In the genomic region with DNA sequence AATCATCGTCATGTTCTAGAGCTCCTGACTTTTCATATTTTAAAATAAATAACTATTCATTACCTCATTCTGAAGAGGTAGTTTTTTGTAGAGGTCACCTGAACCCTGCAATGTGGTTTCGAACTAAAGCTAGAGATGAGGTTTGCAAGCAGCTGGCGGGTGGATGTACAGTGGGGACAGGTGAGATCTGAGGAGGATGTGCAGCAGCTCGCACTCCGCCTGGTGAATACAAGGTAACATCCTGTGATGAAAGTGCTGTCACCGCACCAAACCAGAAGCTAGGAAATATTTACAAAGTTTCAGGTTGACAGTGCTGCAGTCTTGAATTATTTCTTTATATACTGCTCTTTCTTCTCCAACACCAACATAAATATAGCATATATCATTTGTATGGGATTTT, we compare ENCODE assay signal across 15 cellular contexts. TPM values are rescaled to one million over a fixed set of nuclear protein-coding genes. Genes with fewer than 3 reads are reported as not detected.
DNase-seq lines count a peak whose midpoint lies in the region; ATAC-seq and TF ChIP-seq lines count a peak whose summit lies in the region.
"Had no signal": no experiment of that assay in that cellular context is flagged by ENCODE, and none has a peak within 500 bp of the region (broad histone marks: within the 10 kb centered on the region; RNA-seq: fewer than 3 reads in every experiment).

No MANE protein-coding gene starts in this region.

- H3K4me1 ChIP-seq in Karpas-422 (ENCODE audit: low read length), result peaks cover 4% of the 10 kb centered on the region; the same call in 1 of the 2 replicates
- H3K4me1 ChIP-seq in mammary epithelial cell (ENCODE audit: insufficient read depth, low read length), result peaks cover 4% of the 10 kb centered on the region
- H3K4me1 ChIP-seq: parathyroid adenoma had no signal

- H3K27ac Mint-ChIP-seq in activated CD4-positive, alpha-beta T cell treated with anti-CD3 and anti-CD28 coated beads for 36 hours, result peak overlapping the region; percentile 74
- H3K27ac Mint-ChIP-seq in activated naive CD8-positive, alpha-beta T cell treated with anti-CD3 and anti-CD28 coated beads, Interleukin-2, amount 10 ng/mL, durations not matched to agents 7 days and 5 days, result no peak overlapping the region

- H3K36me3 ChIP-seq in Karpas-422 (ENCODE audit: insufficient read depth, low read length), result no peaks in the 10 kb centered on the region; the same call in 1 of the 2 replicates
- no peaks in the 10 kb centered on the region for H3K36me3 ChIP-seq in mammary epithelial cell (ENCODE audit: insufficient read depth, low read length)
- H3K36me3 ChIP-seq: thoracic aorta had no signal

- DNase-seq in activated CD4-positive, alpha-beta T cell treated with anti-CD3 and anti-CD28 coated beads for 36 hours, result peak; percentile 74
- DNase-seq in activated CD4-positive, alpha-beta T cell treated with anti-CD3 and anti-CD28 coated beads for 1 hour, result no peak
- DNase-seq in activated T-cell treated with anti-CD3 and anti-CD28 coated beads for 48 hours (ENCODE audit: low read depth) (peak; percentile 11), Karpas-422 (no peak), mammary epithelial cell (no peak)
- no peak for DNase-seq in activated naive CD8-positive, alpha-beta T cell treated with anti-CD3 and anti-CD28 coated beads, Interleukin-2, amount 10 ng/mL, durations not matched to agents 7 days and 5 days
- DNase-seq in stimulated activated CD4-positive, alpha-beta T cell treated with anti-CD3 and anti-CD28 coated beads, TNF-alpha, amount 100 ng/mL, for 48 hours (ENCODE audit: low read depth in 3 of 3), result peak in 2 of 3 donors; percentile 5 to 11
- DNase-seq: hippocampal formation, NCI-H1092 treated with DMSO at 0.1 percent for 48 hours, RPMI8226, SW 1271 had no signal

- in situ Hi-C loops in mammary epithelial cell (cut with MboI; ENCODE audit: low sequenced_read_pairs in 2 of 2), result no loop called here

- no peak overlapping the region for H3K4me3 Mint-ChIP-seq in activated CD4-positive, alpha-beta T cell treated with anti-CD3 and anti-CD28 coated beads for 36 hours
- no peak overlapping the region for H3K4me3 Mint-ChIP-seq in activated naive CD8-positive, alpha-beta T cell treated with anti-CD3 and anti-CD28 coated beads, Interleukin-2, amount 10 ng/mL, durations not matched to agents 7 days and 5 days
- H3K4me3 Mint-ChIP-seq: brain had no signal

- POLR2A ChIA-PET in activated CD4-positive, alpha-beta T cell treated with anti-CD3 and anti-CD28 coated beads for 36 hours (lab: Charles Lee), result no interaction called here
- POLR2A ChIA-PET in activated naive CD8-positive, alpha-beta T cell treated with anti-CD3 and anti-CD28 coated beads, Interleukin-2, amount 10 ng/mL, durations not matched to agents 7 days and 5 days (lab: Charles Lee), result interaction anchor here (1.1 to 1.4 kb wide), 2 partner anchors 66 to 291 kb away, joined by 3 to 4 read pairs; partner anchors contain the start of gene MRPS33

- no peaks in the 10 kb centered on the region for H3K9me2 ChIP-seq in Karpas-422 (replicated peaks; ENCODE audit: insufficient read depth, low read length)

- no peak overlapping the region for H3K9ac ChIP-seq in Karpas-422 (ENCODE audit: low read length)
- no peak overlapping the region for H3K9ac ChIP-seq in mammary epithelial cell (ENCODE audit: insufficient read depth, low read length)
- H3K9ac ChIP-seq: parathyroid adenoma had no signal

- H4K20me1 ChIP-seq in Karpas-422 (ENCODE audit: insufficient read depth, low read depth, low read length), result no peaks in the 10 kb centered on the region
- no peaks in the 10 kb centered on the region for H4K20me1 ChIP-seq in mammary epithelial cell (ENCODE audit: insufficient read depth, low read length)

- CTCF ChIA-PET in activated CD4-positive, alpha-beta T cell treated with anti-CD3 and anti-CD28 coated beads for 36 hours (lab: Charles Lee), result interaction anchor here (0.6 to 1.3 kb wide), 6 partner anchors 21 to 1664 kb away, joined by 3 to 8 read pairs (median 4); no protein-coding TSS in a partner anchor
- CTCF ChIA-PET in mammary epithelial cell (lab: Charles Lee; ENCODE audit: low non-redundant PET), result no interaction called here

- H3K79me2 ChIP-seq in Karpas-422 (ENCODE audit: low read length) (peaks cover 6% of the 10 kb centered on the region; the same call in 1 of the 2 replicates), mammary epithelial cell (ENCODE audit: insufficient read depth, low read length) (no peaks in the 10 kb centered on the region)
- H3K79me2 ChIP-seq: parathyroid adenoma had no signal

- no peaks in the 10 kb centered on the region for H3K27me3 Mint-ChIP-seq in activated CD4-positive, alpha-beta T cell treated with anti-CD3 and anti-CD28 coated beads for 36 hours
- H3K27me3 Mint-ChIP-seq in activated naive CD8-positive, alpha-beta T cell treated with anti-CD3 and anti-CD28 coated beads, Interleukin-2, amount 10 ng/mL, durations not matched to agents 7 days and 5 days, result no peaks in the 10 kb centered on the region
- H3K27me3 Mint-ChIP-seq: brain had no signal

- H3K4me3 ChIP-seq in Karpas-422 (ENCODE audit: low read length) (no peak overlapping the region), mammary epithelial cell (replicated peaks in 1 of 3; ENCODE audit: insufficient read depth in 1 of 3, low read depth in 2 of 3, low read length in 3 of 3) (no peak overlapping the region)
- H3K4me3 ChIP-seq: thoracic aorta had no signal

- peak; percentile 96 for ATAC-seq in activated CD4-positive, alpha-beta T cell treated with anti-CD3 and anti-CD28 coated beads for 36 hours
- peak; percentile 98 for ATAC-seq in activated naive CD8-positive, alpha-beta T cell treated with anti-CD3 and anti-CD28 coated beads, Interleukin-2, amount 10 ng/mL, durations not matched to agents 7 days and 5 days (ENCODE audit: low read depth)
- ATAC-seq in HG02678 (IDR thresholded peaks at IDR 0.05; ENCODE audit: unreplicated experiment), result no peak

- intact Hi-C loops in activated CD4-positive, alpha-beta T cell treated with anti-CD3 and anti-CD28 coated beads for 36 hours (cut with DNase I, micrococcal nuclease), result loop anchor here (2.0 to 10.0 kb wide), 2 partner anchors 26 to 292 kb away; partner anchors contain the start of genes MRPS33 (in 1 of the 2) and NDUFB2 (in 1 of the 2)
- intact Hi-C loops in mammary epithelial cell (cut with micrococcal nuclease), result no loop called here

- no peaks in the 10 kb centered on the region for H3K9me3 Mint-ChIP-seq in activated CD4-positive, alpha-beta T cell treated with anti-CD3 and anti-CD28 coated beads for 36 hours (ENCODE audit: low read depth)
- no peaks in the 10 kb centered on the region for H3K9me3 Mint-ChIP-seq in activated naive CD8-positive, alpha-beta T cell treated with anti-CD3 and anti-CD28 coated beads, Interleukin-2, amount 10 ng/mL, durations not matched to agents 7 days and 5 days
- H3K9me3 Mint-ChIP-seq: brain had no signal

- WGBS in mammary epithelial cell (ENCODE audit: low coverage, missing lambda C conversion rate), result 97% methylated on average over 6 of the region's 6 CpGs

- H3K27me3 ChIP-seq in Karpas-422 (ENCODE audit: low read length) (no peaks in the 10 kb centered on the region), mammary epithelial cell (ENCODE audit: insufficient read depth, low read length) (no peaks in the 10 kb centered on the region)

- H3K27ac ChIP-seq in Karpas-422 (ENCODE audit: low read length), result no peak overlapping the region
- H3K27ac ChIP-seq in mammary epithelial cell (ENCODE audit: insufficient read depth, low read depth, low read length), result no peak overlapping the region
- H3K27ac ChIP-seq: parathyroid adenoma, thoracic aorta had no signal

- H3K9me3 ChIP-seq in Karpas-422 (ENCODE audit: low read length), result no peaks in the 10 kb centered on the region
- no peaks in the 10 kb centered on the region for H3K9me3 ChIP-seq in mammary epithelial cell (replicated peaks; ENCODE audit: insufficient read depth, low read length)
- H3K9me3 ChIP-seq: thoracic aorta had no signal

- TF ChIP-seq CTCF in mammary epithelial cell (conservative IDR thresholded peaks at IDR 0.05 in 1 of 2, IDR thresholded peaks at IDR 0.05 in 1 of 2; ENCODE audit: extremely low read depth in 1 of 2, insufficient read depth in 1 of 2, low read depth in 1 of 2, low read length in 2 of 2), result no peak

- H2AFZ ChIP-seq in Karpas-422 (ENCODE audit: low read length), result no peak overlapping the region
- no peak overlapping the region for H2AFZ ChIP-seq in mammary epithelial cell (ENCODE audit: low read depth, low read length)
- H2AFZ ChIP-seq: parathyroid adenoma had no signal

- dilution Hi-C loops in mammary epithelial cell (cut with HindIII; ENCODE audit: low sequenced_read_pairs), result no loop called here

- no peak overlapping the region for H3K4me2 ChIP-seq in Karpas-422 (ENCODE audit: low read depth, low read length, poor library complexity, severe bottlenecking)
- H3K4me2 ChIP-seq in mammary epithelial cell (ENCODE audit: insufficient read depth, low read depth, low read length), result no peak overlapping the region

- BruUV-seq in mammary epithelial cell (replicated peaks; lab: Mats Ljungman, UMichigan), result no TSS peak

- no peaks in the 10 kb centered on the region for H3K36me3 Mint-ChIP-seq in activated CD4-positive, alpha-beta T cell treated with anti-CD3 and anti-CD28 coated beads for 36 hours (ENCODE audit: low read depth)
- H3K36me3 Mint-ChIP-seq in activated naive CD8-positive, alpha-beta T cell treated with anti-CD3 and anti-CD28 coated beads, Interleukin-2, amount 10 ng/mL, durations not matched to agents 7 days and 5 days, result peaks cover 6% of the 10 kb centered on the region

- peaks cover 20% of the 10 kb centered on the region for H3K4me1 Mint-ChIP-seq in activated CD4-positive, alpha-beta T cell treated with anti-CD3 and anti-CD28 coated beads for 36 hours
- H3K4me1 Mint-ChIP-seq in activated naive CD8-positive, alpha-beta T cell treated with anti-CD3 and anti-CD28 coated beads, Interleukin-2, amount 10 ng/mL, durations not matched to agents 7 days and 5 days, result peaks cover 19% of the 10 kb centered on the region
- H3K4me1 Mint-ChIP-seq: brain had no signal

RNA-seq across cellular contexts. Expression of gene NDUFB2, which starts 26.5 kb away (rescaled TPM):
- total RNA-seq in activated CD4-positive, alpha-beta T cell treated with anti-CD3 and anti-CD28 coated beads for 36 hours, result 100 to 1,000 TPM in 1 of 2 experiments, 10 to 100 TPM in 1; 83.8 to 162 TPM
- 100 to 1,000 TPM; 138 to 157 TPM for total RNA-seq in activated naive CD8-positive, alpha-beta T cell treated with anti-CD3 and anti-CD28 coated beads, Interleukin-2, amount 10 ng/mL, durations not matched to agents 7 days and 5 days
- total RNA-seq in Karpas-422 (2014; rRNA removed; shearing (Covaris generic); ENCODE audit: low replicate concordance), result 297 and 328 TPM in 2 replicates
- total RNA-seq in mammary epithelial cell, result 100 to 1,000 TPM in 1 of 2 donors, 10 to 100 TPM in 1; 77.0 to 195 TPM
- 434 TPM for polyA plus RNA-seq in mammary epithelial cell
- polyA minus RNA-seq in mammary epithelial cell, result 78.7 TPM

RNA-seq across cellular contexts. Expression of gene ADCK2, which starts 50.3 kb away (rescaled TPM):
- total RNA-seq in activated CD4-positive, alpha-beta T cell treated with anti-CD3 and anti-CD28 coated beads for 36 hours, result 10 to 100 TPM; 16.5 to 25.7 TPM
- total RNA-seq in activated naive CD8-positive, alpha-beta T cell treated with anti-CD3 and anti-CD28 coated beads, Interleukin-2, amount 10 ng/mL, durations not matched to agents 7 days and 5 days, result 10 to 100 TPM; 23.5 to 24.5 TPM
- total RNA-seq in Karpas-422 (2014; rRNA removed; shearing (Covaris generic); ENCODE audit: low replicate concordance), result 16.8 and 27.1 TPM in 2 replicates
- total RNA-seq in mammary epithelial cell, result 10 to 100 TPM; 21.8 to 22.4 TPM
- polyA plus RNA-seq in mammary epithelial cell, result 14.4 TPM
- polyA minus RNA-seq in mammary epithelial cell, result 17.4 TPM

Comparison
In these comparisons a context has a peak if more than half of its experiments do, and no peak if none do; other contexts are left out.
1. DNase-seq: peak in activated CD4-positive, alpha-beta T cell treated with anti-CD3 and anti-CD28 coated beads for 36 hours (single experiment), activated T-cell treated with anti-CD3 and anti-CD28 coated beads for 48 hours (single experiment) and stimulated activated CD4-positive, alpha-beta T cell treated with anti-CD3 and anti-CD28 coated beads, TNF-alpha, amount 100 ng/mL, for 48 hours (2 of 3); none in activated CD4-positive, alpha-beta T cell treated with anti-CD3 and anti-CD28 coated beads for 1 hour (single experiment), activated naive CD8-positive, alpha-beta T cell treated with anti-CD3 and anti-CD28 coated beads, Interleukin-2, amount 10 ng/mL, durations not matched to agents 7 days and 5 days (single experiment), Karpas-422 (single experiment) and mammary epithelial cell (single experiment).